1 cellular context compared by ENCODE assay signal in genomic region chr1:151009674-151010345, GRCh38.
TF ChIP-seq lines count a peak whose summit lies in the region.

No MANE protein-coding gene starts in this region.

TF ChIP-seq in SK-N-SH treated with all-trans-retinoic acid at 6 μM for 48 hours, 23 proteins besides CTCF, POLR2A, EP300 and RAD21 (continued from another document):
- TF ChIP-seq, protein P1, sequence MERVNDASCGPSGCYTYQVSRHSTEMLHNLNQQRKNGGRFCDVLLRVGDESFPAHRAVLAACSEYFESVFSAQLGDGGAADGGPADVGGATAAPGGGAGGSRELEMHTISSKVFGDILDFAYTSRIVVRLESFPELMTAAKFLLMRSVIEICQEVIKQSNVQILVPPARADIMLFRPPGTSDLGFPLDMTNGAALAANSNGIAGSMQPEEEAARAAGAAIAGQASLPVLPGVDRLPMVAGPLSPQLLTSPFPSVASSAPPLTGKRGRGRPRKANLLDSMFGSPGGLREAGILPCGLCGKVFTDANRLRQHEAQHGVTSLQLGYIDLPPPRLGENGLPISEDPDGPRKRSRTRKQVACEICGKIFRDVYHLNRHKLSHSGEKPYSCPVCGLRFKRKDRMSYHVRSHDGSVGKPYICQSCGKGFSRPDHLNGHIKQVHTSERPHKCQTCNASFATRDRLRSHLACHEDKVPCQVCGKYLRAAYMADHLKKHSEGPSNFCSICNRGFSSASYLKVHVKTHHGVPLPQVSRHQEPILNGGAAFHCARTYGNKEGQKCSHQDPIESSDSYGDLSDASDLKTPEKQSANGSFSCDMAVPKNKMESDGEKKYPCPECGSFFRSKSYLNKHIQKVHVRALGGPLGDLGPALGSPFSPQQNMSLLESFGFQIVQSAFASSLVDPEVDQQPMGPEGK (CRISPR knock-in tag; IDR thresholded peaks at IDR 0.05; ENCODE audit: borderline replicate concordance): no peak
- TF ChIP-seq, protein P2, sequence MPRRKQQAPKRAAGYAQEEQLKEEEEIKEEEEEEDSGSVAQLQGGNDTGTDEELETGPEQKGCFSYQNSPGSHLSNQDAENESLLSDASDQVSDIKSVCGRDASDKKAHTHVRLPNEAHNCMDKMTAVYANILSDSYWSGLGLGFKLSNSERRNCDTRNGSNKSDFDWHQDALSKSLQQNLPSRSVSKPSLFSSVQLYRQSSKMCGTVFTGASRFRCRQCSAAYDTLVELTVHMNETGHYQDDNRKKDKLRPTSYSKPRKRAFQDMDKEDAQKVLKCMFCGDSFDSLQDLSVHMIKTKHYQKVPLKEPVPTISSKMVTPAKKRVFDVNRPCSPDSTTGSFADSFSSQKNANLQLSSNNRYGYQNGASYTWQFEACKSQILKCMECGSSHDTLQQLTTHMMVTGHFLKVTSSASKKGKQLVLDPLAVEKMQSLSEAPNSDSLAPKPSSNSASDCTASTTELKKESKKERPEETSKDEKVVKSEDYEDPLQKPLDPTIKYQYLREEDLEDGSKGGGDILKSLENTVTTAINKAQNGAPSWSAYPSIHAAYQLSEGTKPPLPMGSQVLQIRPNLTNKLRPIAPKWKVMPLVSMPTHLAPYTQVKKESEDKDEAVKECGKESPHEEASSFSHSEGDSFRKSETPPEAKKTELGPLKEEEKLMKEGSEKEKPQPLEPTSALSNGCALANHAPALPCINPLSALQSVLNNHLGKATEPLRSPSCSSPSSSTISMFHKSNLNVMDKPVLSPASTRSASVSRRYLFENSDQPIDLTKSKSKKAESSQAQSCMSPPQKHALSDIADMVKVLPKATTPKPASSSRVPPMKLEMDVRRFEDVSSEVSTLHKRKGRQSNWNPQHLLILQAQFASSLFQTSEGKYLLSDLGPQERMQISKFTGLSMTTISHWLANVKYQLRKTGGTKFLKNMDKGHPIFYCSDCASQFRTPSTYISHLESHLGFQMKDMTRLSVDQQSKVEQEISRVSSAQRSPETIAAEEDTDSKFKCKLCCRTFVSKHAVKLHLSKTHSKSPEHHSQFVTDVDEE (CRISPR knock-in tag; IDR thresholded peaks at IDR 0.05): no peak
- no peak for TF ChIP-seq ZC3H10 (CRISPR knock-in tag; IDR thresholded peaks at IDR 0.05)
- no peak for TF ChIP-seq OSR1 (CRISPR knock-in tag; IDR thresholded peaks at IDR 0.05)
- TF ChIP-seq ZFP30 (CRISPR knock-in tag; IDR thresholded peaks at IDR 0.05): no peak
- no peak for TF ChIP-seq ESRRG (CRISPR knock-in tag; IDR thresholded peaks at IDR 0.05)
- no peak for TF ChIP-seq SNAI2 (CRISPR knock-in tag; IDR thresholded peaks at IDR 0.05)
TF ChIP-seq in SK-N-SH treated with all-trans-retinoic acid at 6 μM for 48 hours: peak in this region for 0.
